In the genomic region with DNA sequence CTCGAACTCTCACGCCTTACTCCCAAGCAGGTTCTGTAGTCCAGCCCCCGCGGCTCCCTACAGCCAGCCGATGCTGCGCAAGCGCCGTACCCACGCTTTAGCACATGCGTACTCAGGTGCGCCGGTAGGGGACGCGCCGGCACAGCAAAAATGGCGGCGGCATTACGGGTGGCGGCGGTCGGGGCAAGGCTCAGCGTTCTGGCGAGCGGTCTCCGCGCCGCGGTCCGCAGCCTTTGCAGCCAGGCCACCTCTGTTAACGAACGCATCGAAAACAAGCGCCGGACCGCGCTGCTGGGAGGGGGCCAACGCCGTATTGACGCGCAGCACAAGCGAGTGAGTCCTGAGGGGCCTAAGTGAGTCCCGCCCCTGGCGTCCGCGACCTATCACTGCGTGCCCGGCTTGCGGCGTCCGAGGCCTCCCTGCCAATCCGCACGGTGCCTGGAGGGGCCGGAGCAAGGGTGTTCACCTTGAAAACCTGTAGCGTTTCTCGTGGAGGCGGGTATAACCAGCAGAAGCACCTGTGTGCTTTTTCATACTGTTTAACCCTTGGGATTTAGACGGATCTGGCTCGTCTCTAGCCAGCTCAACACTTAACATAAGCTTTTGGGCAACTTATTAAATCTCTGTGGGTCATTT, we compare ENCODE assay signal across 8 cellular contexts. TPM values are rescaled to one million over a fixed set of nuclear protein-coding genes. Genes with fewer than 3 reads are reported as not detected.
DNase-seq lines count a peak whose midpoint lies in the region; ATAC-seq, FAIRE-seq and TF ChIP-seq lines count a peak whose summit lies in the region.

A gene (plus strand): TSS at position 115 of the 636 bp plus-strand sequence. CDS start 36 bp downstream, at position 151.

- peak within 1 kb of the TSS; percentile 84 for H3K4me3 Mint-ChIP-seq in T-helper 1 cell treated with Interleukin-12 subunit alpha and Interleukin-12 subunit beta and Interleukin-4 antibody, amounts not matched to agents 30 μg/mL and 1 μg/mL, for 36 hours

- H3K27me3 ChIP-seq in psoas muscle (ENCODE audit: insufficient read depth in 3 of 3, low read length in 2 of 3) = no peaks in the 10 kb centered on the region

- intact Hi-C loops in left ventricle myocardium superior (cut with micrococcal nuclease) = loop anchor here (10.0 kb wide), 2 partner anchors 46 to 156 kb away; no protein-coding TSS in a partner anchor
- intact Hi-C loops in psoas muscle (cut with DNase I) = loop anchor here (1.0 to 5.0 kb wide), 3 partner anchors 53 to 176 kb away; a partner anchor contains a TSS

- H3K27ac ChIP-seq in psoas muscle = peak within 1 kb of the TSS; percentile 89

- peak; percentile 86 for TF ChIP-seq POLR2A in GM15510 (IDR thresholded peaks at IDR 0.05; ENCODE audit: borderline replicate concordance, extremely low read depth, insufficient read length)

- H3K36me3 ChIP-seq in psoas muscle (ENCODE audit: insufficient read depth in 1 of 2, low read depth in 1 of 2) = peaks cover 0 to under 1% of the 10 kb centered on the region in 2 donors

- no peaks in the 10 kb centered on the region for H3K27me3 Mint-ChIP-seq in T-helper 1 cell treated with Interleukin-12 subunit alpha and Interleukin-12 subunit beta and Interleukin-4 antibody, amounts not matched to agents 30 μg/mL and 1 μg/mL, for 36 hours (ENCODE audit: low read depth)

- peak; percentile 68 for TF ChIP-seq CTCF in psoas muscle (IDR thresholded peaks at IDR 0.05)

- 0 to 1% (median 0%) methylated on average over 54 to 58 of the region's 58 CpGs for WGBS in psoas muscle, 3 donors

- peak; percentile 93 for ATAC-seq in HG02885 (IDR thresholded peaks at IDR 0.05; ENCODE audit: poor library complexity, unreplicated experiment)
- ATAC-seq in left ventricle myocardium superior = peak; percentile 99
- ATAC-seq in psoas muscle = peak; percentile 97 to 98 (median 98)

- H3K4me3 ChIP-seq in psoas muscle = peak within 1 kb of the TSS; percentile 73

- no peak for FAIRE-seq in urothelium cell line (lab: Jason Lieb, UNC)

- peak within 1 kb of the TSS; percentile 88 for H3K27ac Mint-ChIP-seq in T-helper 1 cell treated with Interleukin-12 subunit alpha and Interleukin-12 subunit beta and Interleukin-4 antibody, amounts not matched to agents 30 μg/mL and 1 μg/mL, for 36 hours

- DNase-seq in NCI-H1694 (lab: John Stamatoyannopoulos, UW) (peak; percentile 91), amygdala (lab: John Stamatoyannopoulos, UW) (peak; percentile 53 to 96 (median 87)), left ventricle myocardium superior (peak; percentile 97), psoas muscle (peak; percentile 94 to 97), urothelium cell line (ENCODE audit: low spot score) (peak; percentile 91)

- no peaks in the 10 kb centered on the region for H3K9me3 ChIP-seq in psoas muscle

- peaks cover 13% of the 10 kb centered on the region for H3K4me1 ChIP-seq in psoas muscle

- no peaks in the 10 kb centered on the region for H3K36me3 Mint-ChIP-seq in T-helper 1 cell treated with Interleukin-12 subunit alpha and Interleukin-12 subunit beta and Interleukin-4 antibody, amounts not matched to agents 30 μg/mL and 1 μg/mL, for 36 hours (ENCODE audit: low read depth)

- no peaks in the 10 kb centered on the region for H3K9me3 Mint-ChIP-seq in T-helper 1 cell treated with Interleukin-12 subunit alpha and Interleukin-12 subunit beta and Interleukin-4 antibody, amounts not matched to agents 30 μg/mL and 1 μg/mL, for 36 hours

- H3K4me1 Mint-ChIP-seq in T-helper 1 cell treated with Interleukin-12 subunit alpha and Interleukin-12 subunit beta and Interleukin-4 antibody, amounts not matched to agents 30 μg/mL and 1 μg/mL, for 36 hours (ENCODE audit: low read depth) = peaks cover 12% of the 10 kb centered on the region

RNA-seq across cellular contexts. Expression of the gene that starts here (rescaled TPM):
- total RNA-seq in left ventricle myocardium superior = 100 TPM
- total RNA-seq in psoas muscle = 10 to 100 TPM; 36.4 to 60.4 (median 52.5) TPM
- 10 to 100 TPM; 20.0 to 25.7 (median 23.9) TPM for polyA plus RNA-seq in psoas muscle

Comparison
In these comparisons a context has a peak if more than half of its experiments do, and no peak if none do; other contexts are left out.
1. Peak in every context shown above with its lines: DNase-seq, ATAC-seq, H3K4me3 ChIP-seq and H3K27ac ChIP-seq.